9 cellular contexts compared by ENCODE assay signal in the genomic region with DNA sequence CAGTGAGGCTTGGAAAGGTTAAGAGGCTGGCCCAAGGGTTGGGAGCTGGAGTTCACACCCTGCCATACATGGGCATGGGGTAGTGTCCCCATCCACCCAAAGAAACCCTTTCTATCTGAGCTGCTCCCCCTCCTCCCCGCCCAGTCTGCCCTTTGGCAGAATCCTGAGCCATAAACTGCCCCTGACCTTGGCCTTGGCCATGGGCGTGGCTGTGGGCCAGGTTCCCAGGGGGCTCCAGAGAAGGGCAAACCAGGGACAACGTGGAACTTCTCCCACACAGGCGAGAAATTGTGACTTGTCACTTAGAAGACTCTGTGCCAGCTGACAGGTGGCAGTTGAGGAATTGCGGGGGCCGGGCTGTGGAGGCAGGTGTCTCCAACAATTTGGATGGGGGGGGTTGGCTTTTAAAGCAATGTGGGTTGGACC. TPM values are rescaled to one million over a fixed set of nuclear protein-coding genes. Genes with fewer than 3 reads are reported as not detected.
DNase-seq lines count a peak whose midpoint lies in the region; ATAC-seq and TF ChIP-seq lines count a peak whose summit lies in the region.
"Had no signal": no experiment of that assay in that cellular context is flagged by ENCODE, and none has a peak within 500 bp of the region (broad histone marks: within the 10 kb centered on the region; RNA-seq: fewer than 3 reads in every experiment).

No MANE protein-coding gene starts in this region.

- peaks cover 24% of the 10 kb centered on the region for H3K27me3 ChIP-seq in gastroesophageal sphincter
- no peaks in the 10 kb centered on the region for H3K27me3 ChIP-seq in spleen (replicated peaks in 1 of 7)

- H3K4me1 Mint-ChIP-seq in activated B cell treated with CpG ODN at 0.5 μM for 24 hours: peaks cover 76% of the 10 kb centered on the region

- H3K9me3 Mint-ChIP-seq in activated B cell treated with CpG ODN at 0.5 μM for 24 hours: no peaks in the 10 kb centered on the region

- WGBS in gastroesophageal sphincter (ENCODE audit: low coverage in 1 of 2), 2 donors: 100% methylated on average over 2 of the region's 6 CpGs; no CpG with 5 or more reads in 1 of the 2 donors
- 27 to 49% (median 41%) methylated on average over 6 of the region's 6 CpGs for WGBS in spleen, 5 donors

- H3K9me3 ChIP-seq in gastroesophageal sphincter (no peaks in the 10 kb centered on the region), spleen (no peaks in the 10 kb centered on the region)

- H3K36me3 ChIP-seq in gastroesophageal sphincter (no peaks in the 10 kb centered on the region), spleen (peaks cover 0 to 6% (median 0%) of the 10 kb centered on the region in 6 donors)

- peaks cover 0 to 30% (median 0%) of the 10 kb centered on the region in 3 donors for H3K4me1 ChIP-seq in gastroesophageal sphincter
- H3K4me1 ChIP-seq in spleen: peaks cover 44 to 100% (median 89%) of the 10 kb centered on the region in 6 donors

- TF ChIP-seq POLR2A in gastroesophageal sphincter (IDR thresholded peaks at IDR 0.05) (no peak), spleen (IDR thresholded peaks at IDR 0.05) (no peak)

- peak overlapping the region; percentile 98 for H3K27ac Mint-ChIP-seq in activated B cell treated with CpG ODN at 0.5 μM for 24 hours

- POLR2A ChIA-PET in activated B cell treated with CpG ODN at 0.5 μM for 24 hours (lab: Charles Lee): interaction anchor here (0.6 to 17.5 kb wide), 8 partner anchors 8 to 1437 kb away, joined by 4 to 593 read pairs (median 6); no protein-coding TSS in a partner anchor

- H3K4me3 ChIP-seq in GM12864 (ENCODE audit: low read depth, low read length) (peak overlapping the region; percentile 2; the same call in 1 of the 2 replicates), gastroesophageal sphincter (no peak overlapping the region), spleen (peak overlapping the region in 4 of 8 donors; percentile 5 to 95 (median 57))

- TF ChIP-seq CTCF in GM12864 (IDR thresholded peaks at IDR 0.05; ENCODE audit: low read depth, low read length, missing control alignments): no peak
- TF ChIP-seq CTCF in activated B cell treated with CpG ODN at 0.5 μM for 24 hours (IDR thresholded peaks at IDR 0.05): no peak
- TF ChIP-seq CTCF in gastroesophageal sphincter (IDR thresholded peaks at IDR 0.05): no peak
- TF ChIP-seq CTCF in spleen (IDR thresholded peaks at IDR 0.05 in 8 of 11, conservative IDR thresholded peaks at IDR 0.05 in 3 of 11): no peak

- CTCF ChIA-PET in activated B cell treated with CpG ODN at 0.5 μM for 24 hours (lab: Charles Lee): interaction anchor here (0.8 to 1.6 kb wide), 3 partner anchors 18 to 65 kb away, joined by 3 to 5 read pairs (median 4); no protein-coding TSS in a partner anchor

- peak overlapping the region in 3 of 4 donors; percentile 38 to 79 (median 64) for H3K27ac ChIP-seq in gastroesophageal sphincter
- peak overlapping the region; percentile 66 to 97 (median 90) for H3K27ac ChIP-seq in spleen

- no peak for TF ChIP-seq EP300 in gastroesophageal sphincter (IDR thresholded peaks at IDR 0.05)

- DNase-seq in GM12864 (ENCODE audit: low read depth) (no peak), activated B cell treated with CpG ODN at 0.5 μM for 24 hours (no peak), spleen (peak; percentile 75), NCI-H1417 treated with DMSO at 0.1 percent for 48 hours (lab: John Stamatoyannopoulos, UW) (no peak), T1000 (lab: John Stamatoyannopoulos, UW) (no peak), COR-L47 (lab: John Stamatoyannopoulos, UW) (no peak)
- DNase-seq: activated CD8-positive, alpha-beta memory T cell treated with anti-CD3 and anti-CD28 coated beads, Interleukin-2, amount 50 U/mL, for 48 hours; left colon had no signal

- H3K4me3 Mint-ChIP-seq in activated B cell treated with CpG ODN at 0.5 μM for 24 hours: peak overlapping the region; percentile 46

- H3K36me3 Mint-ChIP-seq in activated B cell treated with CpG ODN at 0.5 μM for 24 hours (ENCODE audit: low read depth): peaks cover 23% of the 10 kb centered on the region

- no peaks in the 10 kb centered on the region for H3K27me3 Mint-ChIP-seq in activated B cell treated with CpG ODN at 0.5 μM for 24 hours

- ATAC-seq in activated B cell treated with CpG ODN at 0.5 μM for 24 hours (ENCODE audit: low read depth) (no peak), gastroesophageal sphincter (no peak)
- ATAC-seq: left colon had no signal

- intact Hi-C loops in activated B cell treated with CpG ODN at 0.5 μM for 24 hours (cut with micrococcal nuclease) (loop anchor here (10.0 kb wide), 1 partner anchor 453 kb away; no protein-coding TSS in a partner anchor), spleen (cut with DNase I; ENCODE audit: low total_unique reads) (no loop called here)

RNA-seq across cellular contexts. Expression of a gene that starts 4.8 kb away (rescaled TPM):
- 20.6 and 22.9 TPM in 2 replicates for total RNA-seq in activated B cell treated with CpG ODN at 0.5 μM for 24 hours
- total RNA-seq in gastroesophageal sphincter: 1 to 10 TPM in 3 of 4 donors, under 1 TPM in 1; 0.78 to 5.4 (median 2.9) TPM
- 10 to 100 TPM; 23.3 to 40.3 (median 32.3) TPM for total RNA-seq in spleen
- 10 to 100 TPM; 17.0 to 26.1 (median 17.4) TPM for polyA plus RNA-seq in spleen

RNA-seq across cellular contexts. Expression of a gene that starts 18.0 kb away (rescaled TPM):
- total RNA-seq in activated B cell treated with CpG ODN at 0.5 μM for 24 hours (0.39 and 0.53 TPM in 2 replicates), gastroesophageal sphincter (10 to 100 TPM in 3 of 4 donors, 1 to 10 TPM in 1; 9.7 to 21.1 (median 12.0) TPM), spleen (1 to 10 TPM; 2.3 to 3.8 (median 3.1) TPM)
- polyA plus RNA-seq in spleen: 1 to 10 TPM; 1.1 to 2.1 (median 1.3) TPM
